In the genomic region with DNA sequence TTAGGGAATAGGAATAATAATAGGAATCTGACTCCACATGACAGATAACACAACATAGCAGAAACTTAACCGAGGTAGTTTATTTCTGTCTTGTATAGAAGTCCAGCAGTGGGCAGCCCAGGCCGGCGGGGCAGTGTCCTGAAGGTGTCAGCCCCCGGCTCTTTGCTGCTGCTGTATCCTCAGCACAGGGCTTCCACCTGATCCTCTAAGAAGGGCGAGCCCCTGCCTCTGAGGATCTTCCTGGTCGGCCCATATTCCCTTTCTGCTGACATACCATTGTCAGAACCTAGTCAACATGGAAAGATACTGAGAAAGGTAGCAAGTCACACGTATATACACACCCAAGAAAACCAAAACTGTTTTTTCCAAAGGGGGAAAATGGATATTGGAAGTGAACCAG, we compare ENCODE assay signal across 19 cellular contexts. TPM values are rescaled to one million over a fixed set of nuclear protein-coding genes. Genes with fewer than 3 reads are reported as not detected.
DNase-seq lines count a peak whose midpoint lies in the region; ATAC-seq and TF ChIP-seq lines count a peak whose summit lies in the region.
"Had no signal": no experiment of that assay in that cellular context is flagged by ENCODE, and none has a peak within 500 bp of the region (broad histone marks: within the 10 kb centered on the region; RNA-seq: fewer than 3 reads in every experiment).

No MANE protein-coding gene starts in this region.

- no peak for ATAC-seq in CD4-positive, CD25-positive, alpha-beta regulatory T cell (ENCODE audit: low read depth in 2 of 2)
- ATAC-seq in left ventricle myocardium superior (peak; percentile 34), GM18861 (IDR thresholded peaks at IDR 0.05; ENCODE audit: unreplicated experiment) (no peak), gastroesophageal sphincter (no peak)

- peak overlapping the region; percentile 28 for H3K4me3 ChIP-seq in CD4-positive, CD25-positive, alpha-beta regulatory T cell (ENCODE audit: low read depth, low read length)
- H3K4me3 ChIP-seq in CD4-positive, alpha-beta memory T cell (ENCODE audit: low read length in 2 of 2): no peak overlapping the region
- no peak overlapping the region for H3K4me3 ChIP-seq in gastroesophageal sphincter
- H3K4me3 ChIP-seq: coronary artery, heart right ventricle had no signal

- no peak for TF ChIP-seq POLR2A in gastroesophageal sphincter (IDR thresholded peaks at IDR 0.05)

- peaks cover 88% of the 10 kb centered on the region for H3K4me1 ChIP-seq in CD4-positive, CD25-positive, alpha-beta regulatory T cell (ENCODE audit: control insufficient read depth, insufficient read depth, low read length, poor library complexity, severe bottlenecking)
- H3K4me1 ChIP-seq in CD4-positive, alpha-beta memory T cell (ENCODE audit: insufficient read depth, low read length): peaks cover 98% of the 10 kb centered on the region
- no peaks in the 10 kb centered on the region for H3K4me1 ChIP-seq in gastroesophageal sphincter

- no peaks in the 10 kb centered on the region for H3K27me3 ChIP-seq in CD4-positive, CD25-positive, alpha-beta regulatory T cell (ENCODE audit: control insufficient read depth, insufficient read depth, low read length)
- no peaks in the 10 kb centered on the region for H3K27me3 ChIP-seq in CD4-positive, alpha-beta memory T cell (ENCODE audit: insufficient read depth, low read length)
- H3K27me3 ChIP-seq in gastroesophageal sphincter: no peaks in the 10 kb centered on the region
- H3K27me3 ChIP-seq: heart right ventricle had no signal

- WGBS in gastroesophageal sphincter (ENCODE audit: low coverage in 1 of 2), 2 donors: 84 to 89% methylated on average over 3 to 5 of the region's 7 CpGs

- no peak for DNase-seq in CD4-positive, CD25-positive, alpha-beta regulatory T cell
- no peak for DNase-seq in CD4-positive, alpha-beta memory T cell
- no peak for DNase-seq in left ventricle myocardium superior
- no peak for DNase-seq in HK-2 (ENCODE audit: unreplicated experiment)
- no peak for DNase-seq in kidney tubule cell (ENCODE audit: low spot score)
- DNase-seq: activated CD4-positive, alpha-beta T cell treated with anti-CD3 and anti-CD28 coated beads for 48 hours; activated naive CD8-positive, alpha-beta T cell treated with anti-CD3 and anti-CD28 coated beads, Interleukin-2, amount 10 ng/mL, durations not matched to agents 7 days and 5 days; activated T-cell treated with anti-CD3 and anti-CD28 coated beads, Interleukin-2, amount 50 U/mL, for 4 hours; heart right ventricle; NCI-H2107; NCI-H524; SW 1271 had no signal

- H3K4me1 Mint-ChIP-seq in CD4-positive, CD25-positive, alpha-beta regulatory T cell: peaks cover 71 to 91% (median 82%) of the 10 kb centered on the region in 4 donors
- H3K4me1 Mint-ChIP-seq in CD4-positive, alpha-beta memory T cell: peaks cover 81 to 100% (median 88%) of the 10 kb centered on the region in 4 donors

- H3K9me3 ChIP-seq in CD4-positive, CD25-positive, alpha-beta regulatory T cell (ENCODE audit: control insufficient read depth in 2 of 2, low read length in 2 of 2): no peaks in the 10 kb centered on the region
- H3K9me3 ChIP-seq in CD4-positive, alpha-beta memory T cell (ENCODE audit: control insufficient read depth in 1 of 2, low read length in 2 of 2): no peaks in the 10 kb centered on the region
- H3K9me3 ChIP-seq in gastroesophageal sphincter: no peaks in the 10 kb centered on the region
- H3K9me3 ChIP-seq: heart right ventricle had no signal

- H3K27ac ChIP-seq in CD4-positive, CD25-positive, alpha-beta regulatory T cell (ENCODE audit: insufficient read depth, low read length, poor library complexity, severe bottlenecking): peak overlapping the region; percentile 97
- peak overlapping the region; percentile 37 for H3K27ac ChIP-seq in CD4-positive, alpha-beta memory T cell (ENCODE audit: low read depth, low read length)
- peak overlapping the region; percentile 34 for H3K27ac ChIP-seq in VCaP
- no peak overlapping the region for H3K27ac ChIP-seq in gastroesophageal sphincter
- H3K27ac ChIP-seq: coronary artery had no signal

- H3K4me3 Mint-ChIP-seq in CD4-positive, CD25-positive, alpha-beta regulatory T cell: peak overlapping the region in 3 of 4 donors; percentile 28 to 61 (median 37)
- H3K4me3 Mint-ChIP-seq in CD4-positive, alpha-beta memory T cell: peak overlapping the region in 5 of 8 donors; percentile 17 to 80 (median 36)
- H3K4me3 Mint-ChIP-seq: activated naive CD8-positive, alpha-beta T cell treated with anti-CD3 and anti-CD28 coated beads, Interleukin-2, amount 10 ng/mL, durations not matched to agents 7 days and 5 days; activated T-cell treated with anti-CD3 and anti-CD28 coated beads, Interleukin-2, amount 50 U/mL, for 4 hours; brain had no signal

- H3K27me3 Mint-ChIP-seq in CD4-positive, CD25-positive, alpha-beta regulatory T cell: no peaks in the 10 kb centered on the region
- H3K27me3 Mint-ChIP-seq in CD4-positive, alpha-beta memory T cell: no peaks in the 10 kb centered on the region
- H3K27me3 Mint-ChIP-seq: activated naive CD8-positive, alpha-beta T cell treated with anti-CD3 and anti-CD28 coated beads, Interleukin-2, amount 10 ng/mL, durations not matched to agents 7 days and 5 days; brain had no signal

- TF ChIP-seq CTCF in VCaP (conservative IDR thresholded peaks at IDR 0.05) (no peak), gastroesophageal sphincter (IDR thresholded peaks at IDR 0.05) (no peak)

- intact Hi-C loops in CD4-positive, alpha-beta memory T cell (cut with micrococcal nuclease): loop anchor here (5.0 kb wide), 1 partner anchor 161 kb away; a partner anchor contains a TSS
- intact Hi-C loops in left ventricle myocardium superior (cut with micrococcal nuclease): no loop called here

- peaks cover 6% of the 10 kb centered on the region for H3K36me3 ChIP-seq in CD4-positive, CD25-positive, alpha-beta regulatory T cell (ENCODE audit: control insufficient read depth, insufficient read depth, low read length)
- no peaks in the 10 kb centered on the region for H3K36me3 ChIP-seq in CD4-positive, alpha-beta memory T cell (ENCODE audit: insufficient read depth, low read length)
- H3K36me3 ChIP-seq in gastroesophageal sphincter: peaks cover 0 to 26% of the 10 kb centered on the region in 2 donors

- H3K9me3 Mint-ChIP-seq in CD4-positive, CD25-positive, alpha-beta regulatory T cell: peaks cover 0 to 2% (median 0%) of the 10 kb centered on the region in 7 donors
- peaks cover 0 to 4% (median 0%) of the 10 kb centered on the region in 8 donors for H3K9me3 Mint-ChIP-seq in CD4-positive, alpha-beta memory T cell
- H3K9me3 Mint-ChIP-seq: activated naive CD8-positive, alpha-beta T cell treated with anti-CD3 and anti-CD28 coated beads, Interleukin-2, amount 10 ng/mL, durations not matched to agents 7 days and 5 days; activated T-cell treated with anti-CD3 and anti-CD28 coated beads, Interleukin-2, amount 50 U/mL, for 4 hours; brain had no signal

- H3K36me3 Mint-ChIP-seq in CD4-positive, CD25-positive, alpha-beta regulatory T cell: peaks cover 33% of the 10 kb centered on the region
- peaks cover 35 to 49% of the 10 kb centered on the region in 2 donors for H3K36me3 Mint-ChIP-seq in CD4-positive, alpha-beta memory T cell

- CTCF ChIA-PET in CD4-positive, alpha-beta memory T cell (lab: Charles Lee; ENCODE audit: partially characterized antibody): interaction anchor here (1.0 kb wide), 1 partner anchor 9 kb away, joined by 5 read pairs; no protein-coding TSS in a partner anchor

- no peak for TF ChIP-seq EP300 in gastroesophageal sphincter (IDR thresholded peaks at IDR 0.05)

- peak overlapping the region; percentile 94 to 100 (median 95) for H3K27ac Mint-ChIP-seq in CD4-positive, CD25-positive, alpha-beta regulatory T cell
- H3K27ac Mint-ChIP-seq in CD4-positive, alpha-beta memory T cell: peak overlapping the region; percentile 89 to 99 (median 96)
- H3K27ac Mint-ChIP-seq: activated naive CD8-positive, alpha-beta T cell treated with anti-CD3 and anti-CD28 coated beads, Interleukin-2, amount 10 ng/mL, durations not matched to agents 7 days and 5 days; brain had no signal

- POLR2A ChIA-PET in CD4-positive, alpha-beta memory T cell (lab: Charles Lee; ENCODE audit: partially characterized antibody): interaction anchor here (0.6 to 5.2 kb wide), 6 partner anchors 9 to 59 kb away, joined by 3 to 197 read pairs (median 22); a partner anchor contains a TSS

RNA-seq across cellular contexts. Expression of a gene that starts 56.2 kb away (rescaled TPM):
- 206 TPM for total RNA-seq in CD4-positive, CD25-positive, alpha-beta regulatory T cell
- polyA plus RNA-seq in CD4-positive, CD25-positive, alpha-beta regulatory T cell: 100 to 1,000 TPM; 262 to 418 (median 324) TPM
- total RNA-seq in CD4-positive, alpha-beta memory T cell: 100 to 1,000 TPM; 203 to 204 TPM
- 100 to 1,000 TPM; 563 to 954 TPM for polyA plus RNA-seq in CD4-positive, alpha-beta memory T cell
- total RNA-seq in left ventricle myocardium superior (2.6 TPM), gastroesophageal sphincter (10 to 100 TPM; 11.5 to 23.8 (median 18.1) TPM)
- total RNA-seq: endothelial cell of umbilical vein, renal cortical epithelial cell had no signal

Comparison
In these comparisons a context has a peak if more than half of its experiments do, and no peak if none do; other contexts are left out.
1. H3K27ac ChIP-seq: peak in CD4-positive, CD25-positive, alpha-beta regulatory T cell (single experiment), CD4-positive, alpha-beta memory T cell (single experiment) and VCaP (single experiment); none in gastroesophageal sphincter (0 of 4).